ENCODE assay signal across 11 cellular contexts in the genomic region with DNA sequence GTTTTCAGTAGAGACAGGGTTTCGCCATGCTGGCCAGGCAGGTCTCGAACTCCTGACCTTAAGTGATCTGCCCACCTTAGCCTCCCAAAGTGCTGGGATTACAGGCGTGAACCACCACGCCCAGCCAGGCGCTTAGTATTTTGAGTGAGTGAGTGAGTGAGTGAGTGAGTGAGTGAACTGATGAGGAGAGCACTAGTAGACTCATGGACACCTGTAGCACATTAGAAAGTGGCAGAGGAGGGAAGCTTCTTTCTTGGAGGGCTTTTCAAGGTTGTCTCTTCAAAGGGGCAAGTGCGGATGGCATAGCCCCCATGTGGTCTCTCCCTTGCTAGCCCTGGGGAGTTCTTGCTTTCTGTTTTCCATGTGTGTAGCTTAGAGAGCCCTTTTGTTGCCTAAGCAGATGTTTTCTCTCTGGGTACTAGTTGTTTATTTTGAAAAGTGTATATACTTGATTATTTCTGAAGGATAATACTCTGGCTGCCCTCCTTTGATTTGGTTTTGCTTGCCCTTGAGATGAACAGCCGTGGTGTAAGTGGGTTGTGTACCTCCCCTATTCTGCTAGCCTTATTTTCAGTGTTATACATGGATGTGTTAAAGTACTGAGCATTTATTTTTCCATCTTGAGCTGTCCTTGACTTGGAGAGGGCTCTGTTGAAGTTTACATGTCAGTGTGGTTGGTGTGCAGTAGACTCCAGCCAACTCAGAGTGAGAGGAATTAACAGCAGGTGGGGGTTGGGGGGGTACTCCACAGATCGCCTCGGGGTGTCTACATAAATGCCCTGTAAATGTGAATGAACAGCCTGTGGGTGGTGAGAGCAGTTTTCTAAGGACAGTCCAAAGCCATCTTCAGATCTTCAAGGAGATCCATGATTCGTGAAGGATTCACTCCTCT. TPM values are rescaled to one million over a fixed set of nuclear protein-coding genes. Genes with fewer than 3 reads are reported as not detected.
DNase-seq lines count a peak whose midpoint lies in the region; ATAC-seq, FAIRE-seq and TF ChIP-seq lines count a peak whose summit lies in the region.
"Had no signal": no experiment of that assay in that cellular context is flagged by ENCODE, and none has a peak within 500 bp of the region (broad histone marks: within the 10 kb centered on the region; RNA-seq: fewer than 3 reads in every experiment).

No MANE protein-coding gene starts in this region.

- FAIRE-seq in HepG2 (lab: Jason Lieb, UNC), result no peak
- FAIRE-seq: TTC549 had no signal

- TF ChIP-seq RAD21 in HepG2 (CRISPR knock-in tag; IDR thresholded peaks at IDR 0.05), result no peak

- H3K4me3 Mint-ChIP-seq in CD4-positive, alpha-beta T cell, result peak overlapping the region; percentile 8
- H3K4me3 Mint-ChIP-seq in activated naive CD8-positive, alpha-beta T cell treated with anti-CD3 and anti-CD28 coated beads, Interleukin-2, amount 10 ng/mL, durations not matched to agents 7 days and 5 days, result no peak overlapping the region
- H3K4me3 Mint-ChIP-seq in natural killer cell, result peak overlapping the region; percentile 17

- DNase-seq in CD4-positive, alpha-beta T cell, result no peak
- peak; percentile 20 for DNase-seq in EL
- no peak for DNase-seq in activated naive CD8-positive, alpha-beta T cell treated with anti-CD3 and anti-CD28 coated beads, Interleukin-2, amount 10 ng/mL, durations not matched to agents 7 days and 5 days
- no peak for DNase-seq in natural killer cell
- no peak for DNase-seq in GM23248
- no peak for DNase-seq in AG20443 (ENCODE audit: low spot score)
- no peak for DNase-seq in NCI-H146 treated with DMSO at 0.1 percent for 48 hours (lab: John Stamatoyannopoulos, UW; ENCODE audit: unreplicated experiment)
- no peak for DNase-seq in HepG2 (ENCODE audit: low spot score)
- DNase-seq: NCI-H446 treated with DMSO at 0.1 percent for 48 hours had no signal

- peaks cover 27% of the 10 kb centered on the region; the same call in 1 of the 2 replicates for H4K20me1 ChIP-seq in GM23248 (ENCODE audit: insufficient read depth)
- peaks cover 64% of the 10 kb centered on the region for H4K20me1 ChIP-seq in HepG2 (ENCODE audit: insufficient read depth, low read length)

- no TSS peak for BruUV-seq in HepG2 (replicated peaks; lab: Mats Ljungman, UMichigan)

- H3K27me3 Mint-ChIP-seq in CD4-positive, alpha-beta T cell, result no peaks in the 10 kb centered on the region
- H3K27me3 Mint-ChIP-seq in activated naive CD8-positive, alpha-beta T cell treated with anti-CD3 and anti-CD28 coated beads, Interleukin-2, amount 10 ng/mL, durations not matched to agents 7 days and 5 days, result no peaks in the 10 kb centered on the region
- H3K27me3 Mint-ChIP-seq in natural killer cell (ENCODE audit: low read depth in 2 of 2), result no peaks in the 10 kb centered on the region

- H3K9ac ChIP-seq in GM23248 (no peak overlapping the region), HepG2 (ENCODE audit: insufficient read depth, low read depth, low read length) (no peak overlapping the region)

- H3K4me2 ChIP-seq in GM23248 (ENCODE audit: unreplicated experiment) (no peak overlapping the region), HepG2 (ENCODE audit: low read depth, low read length) (no peak overlapping the region)

- peak overlapping the region; percentile 62 for H3K27ac Mint-ChIP-seq in CD4-positive, alpha-beta T cell
- peak overlapping the region; percentile 14 for H3K27ac Mint-ChIP-seq in activated naive CD8-positive, alpha-beta T cell treated with anti-CD3 and anti-CD28 coated beads, Interleukin-2, amount 10 ng/mL, durations not matched to agents 7 days and 5 days
- peak overlapping the region; percentile 68 to 78 for H3K27ac Mint-ChIP-seq in natural killer cell

- H3K79me2 ChIP-seq in GM23248 (ENCODE audit: insufficient read depth), result peaks cover 100% of the 10 kb centered on the region
- peaks cover 82% of the 10 kb centered on the region for H3K79me2 ChIP-seq in HepG2 (ENCODE audit: insufficient read depth, low read length)

- peaks cover 27% of the 10 kb centered on the region for H3F3A ChIP-seq in GM23248 (ENCODE audit: insufficient read depth)

- no peak for TF ChIP-seq CTCF in CD4-positive, alpha-beta T cell (IDR thresholded peaks at IDR 0.05)
- TF ChIP-seq CTCF in natural killer cell (IDR thresholded peaks at IDR 0.05) (no peak), HepG2 (CRISPR knock-in tag; IDR thresholded peaks at IDR 0.05) (no peak)

- no peak overlapping the region for H3K27ac ChIP-seq in CD4-positive, alpha-beta T cell (ENCODE audit: low read depth, low read length)
- H3K27ac ChIP-seq in GM23248, result no peak overlapping the region
- no peak overlapping the region for H3K27ac ChIP-seq in HepG2 (ENCODE audit: extremely low read length, insufficient read depth, low read length)
- H3K27ac ChIP-seq: tibial artery had no signal

- POLR2A ChIA-PET in CD4-positive, alpha-beta T cell (lab: Charles Lee), result interaction anchor here (0.8 kb wide), 1 partner anchor 8 kb away, joined by 3 read pairs; no protein-coding TSS in a partner anchor
- POLR2A ChIA-PET in activated naive CD8-positive, alpha-beta T cell treated with anti-CD3 and anti-CD28 coated beads, Interleukin-2, amount 10 ng/mL, durations not matched to agents 7 days and 5 days (lab: Charles Lee), result no interaction called here
- POLR2A ChIA-PET in HepG2 (lab: Yijun Ruan, JAX), result no interaction called here

- H3K36me3 ChIP-seq in GM23248 (ENCODE audit: low read depth) (peaks cover under 1% of the 10 kb centered on the region; the same call in 1 of the 2 replicates), HepG2 (replicated peaks in 1 of 2; ENCODE audit: control insufficient read depth in 1 of 2, insufficient read depth in 2 of 2, low read length in 2 of 2) (peaks cover 20 to 33% of the 10 kb centered on the region in 2 experiments)

- H3K4me1 ChIP-seq in GM23248 (ENCODE audit: insufficient read depth) (peaks cover 29% of the 10 kb centered on the region), HepG2 (ENCODE audit: insufficient read depth, low read length) (peaks cover 5% of the 10 kb centered on the region)

- TF ChIP-seq EP300 in HepG2 (IDR thresholded peaks at IDR 0.05; ENCODE audit: low read depth in 2 of 2, low read length in 2 of 2) (no peak), HepG2 (CRISPR knock-in tag; IDR thresholded peaks at IDR 0.05; ENCODE audit: borderline replicate concordance) (no peak)

- H2AFZ ChIP-seq in GM23248 (no peak overlapping the region), HepG2 (ENCODE audit: low read length) (no peak overlapping the region)

- H3K36me3 Mint-ChIP-seq in CD4-positive, alpha-beta T cell (ENCODE audit: low read depth), result peaks cover 63% of the 10 kb centered on the region
- peaks cover 36% of the 10 kb centered on the region for H3K36me3 Mint-ChIP-seq in activated naive CD8-positive, alpha-beta T cell treated with anti-CD3 and anti-CD28 coated beads, Interleukin-2, amount 10 ng/mL, durations not matched to agents 7 days and 5 days
- no peaks in the 10 kb centered on the region for H3K36me3 Mint-ChIP-seq in natural killer cell

- 74 to 78% methylated on average over 10 of the region's 10 CpGs for WGBS in GM23248 (ENCODE audit: low coverage in 1 of 2, low lambda C conversion rate in 2 of 2, missing lambda C conversion rate in 2 of 2), 2 experiments
- WGBS in HepG2 (ENCODE audit: low lambda C conversion rate), result 97% methylated on average over 10 of the region's 10 CpGs

- in situ Hi-C loops in GM23248 (cut with MboI), result no loop called here
- in situ Hi-C loops in HepG2 (cut with HindIII; ENCODE audit: extremely low pct_ligation_motif_present, low pct_unique_long_range_greater_than_20kb), result no loop called here

- H3K9me3 ChIP-seq in CD4-positive, alpha-beta T cell (ENCODE audit: control insufficient read depth, low read length), result no peaks in the 10 kb centered on the region
- H3K9me3 ChIP-seq in GM23248 (ENCODE audit: low read depth) (no peaks in the 10 kb centered on the region), HepG2 (ENCODE audit: low read length) (no peaks in the 10 kb centered on the region)
- H3K9me3 ChIP-seq: tibial artery had no signal

- intact Hi-C loops in CD4-positive, alpha-beta T cell (cut with DNase I, micrococcal nuclease), result loop anchor here in 1 of 2 experiments (5.0 kb wide), 1 partner anchor 37 kb away; the partner anchor contains the start of gene PRRC2B
- intact Hi-C loops in natural killer cell (cut with micrococcal nuclease) (no loop called here), HepG2 (cut with micrococcal nuclease; ENCODE audit: unreplicated experiment) (no loop called here)

- no peak for TF ChIP-seq POLR2A in HepG2 (IDR thresholded peaks at IDR 0.05; ENCODE audit: insufficient read depth in 1 of 2, low read depth in 2 of 2, low read length in 2 of 2)

- no peaks in the 10 kb centered on the region for H3K9me3 Mint-ChIP-seq in CD4-positive, alpha-beta T cell
- peaks cover 2% of the 10 kb centered on the region for H3K9me3 Mint-ChIP-seq in activated naive CD8-positive, alpha-beta T cell treated with anti-CD3 and anti-CD28 coated beads, Interleukin-2, amount 10 ng/mL, durations not matched to agents 7 days and 5 days
- H3K9me3 Mint-ChIP-seq in natural killer cell, result no peaks in the 10 kb centered on the region

- H3K4me3 ChIP-seq in GM23248 (no peak overlapping the region), HepG2 (replicated peaks in 1 of 3; ENCODE audit: insufficient read depth in 1 of 3, low read depth in 2 of 3, low read length in 3 of 3) (no peak overlapping the region)
- H3K4me3 ChIP-seq: tibial artery had no signal

- H3K4me1 Mint-ChIP-seq in CD4-positive, alpha-beta T cell (ENCODE audit: low read depth), result peaks cover 57% of the 10 kb centered on the region
- H3K4me1 Mint-ChIP-seq in activated naive CD8-positive, alpha-beta T cell treated with anti-CD3 and anti-CD28 coated beads, Interleukin-2, amount 10 ng/mL, durations not matched to agents 7 days and 5 days, result peaks cover 39% of the 10 kb centered on the region
- H3K4me1 Mint-ChIP-seq in natural killer cell, result peaks cover 42 to 44% of the 10 kb centered on the region in 2 donors

- ATAC-seq in CD4-positive, alpha-beta T cell (ENCODE audit: poor library complexity), result peak; percentile 34
- peak; percentile 25 for ATAC-seq in activated naive CD8-positive, alpha-beta T cell treated with anti-CD3 and anti-CD28 coated beads, Interleukin-2, amount 10 ng/mL, durations not matched to agents 7 days and 5 days (ENCODE audit: low read depth)
- peak in 1 of 3 donors; percentile 45 for ATAC-seq in natural killer cell
- no peak for ATAC-seq in HepG2

- H3K27me3 ChIP-seq in CD4-positive, alpha-beta T cell (ENCODE audit: control insufficient read depth, insufficient read depth, low read length), result no peaks in the 10 kb centered on the region
- no peaks in the 10 kb centered on the region for H3K27me3 ChIP-seq in GM23248 (replicated peaks; ENCODE audit: insufficient read depth)
- no peaks in the 10 kb centered on the region for H3K27me3 ChIP-seq in HepG2 (ENCODE audit: control insufficient read depth in 1 of 2, insufficient read depth in 2 of 2, low read length in 2 of 2)
- H3K27me3 ChIP-seq: tibial artery had no signal

- no peaks in the 10 kb centered on the region for H3K9me2 ChIP-seq in GM23248 (ENCODE audit: insufficient read depth)

- CTCF ChIA-PET in CD4-positive, alpha-beta T cell (lab: Charles Lee), result interaction anchor here (1.8 to 2.0 kb wide), 2 partner anchors 21 to 79 kb away, joined by 4 to 5 read pairs; no protein-coding TSS in a partner anchor
- CTCF ChIA-PET in HepG2 (lab: Yijun Ruan, JAX; ENCODE audit: low intra/inter-chr PET ratio, low total read pairs), result no interaction called here

RNA-seq across cellular contexts. Expression of gene PRRC2B, which starts 35.5 kb away (rescaled TPM):
- total RNA-seq in CD4-positive, alpha-beta T cell, result 100 to 1,000 TPM; 256 to 268 TPM
- 100 to 1,000 TPM; 300 to 309 TPM for total RNA-seq in activated naive CD8-positive, alpha-beta T cell treated with anti-CD3 and anti-CD28 coated beads, Interleukin-2, amount 10 ng/mL, durations not matched to agents 7 days and 5 days
- 100 to 1,000 TPM; 249 to 275 (median 274) TPM for total RNA-seq in natural killer cell
- 53.7 and 68.3 TPM in 2 replicates for total RNA-seq in GM23248 (2014; rRNA removed; shearing (Covaris generic))
- 25.2 and 30.9 TPM in 2 replicates for polyA plus RNA-seq in GM23248 (2016; fragmentation: Nextera tagmentation; extraction: Ambion mirVana)
- total RNA-seq in HepG2 (2016; rRNA removed; fragmentation: Illumina TruSeq; extraction: Trizol), result 37.4 TPM in 2 replicates
- total RNA-seq in HepG2 (2016; cell fraction: cytosol; rRNA removed; fragmentation: Illumina TruSeq; extraction: Trizol; ENCODE audit: low read depth), result 20.7 and 24.3 TPM in 2 replicates
- total RNA-seq in HepG2 (2016; cell fraction: insoluble cytoplasmic fraction; rRNA removed; fragmentation: Illumina TruSeq; extraction: Trizol), result 27.7 and 37.0 TPM in 2 replicates
- total RNA-seq in HepG2 (2016; cell fraction: membrane; rRNA removed; fragmentation: Illumina TruSeq; extraction: Trizol), result 20.9 TPM in 2 replicates
- total RNA-seq in HepG2 (2016; cell fraction: nucleus; rRNA removed; fragmentation: Illumina TruSeq; extraction: Trizol), result 41.7 and 49.5 TPM in 2 replicates
- 18.9 and 20.8 TPM in 2 replicates for polyA plus RNA-seq in HepG2 (2011; rRNA removed)
- 11.9 and 12.5 TPM in 2 replicates for polyA plus RNA-seq in HepG2 (2011; cell fraction: cytosol; rRNA removed)
- 87.0 and 122 TPM in 2 replicates for polyA plus RNA-seq in HepG2 (2011; cell fraction: nucleus; rRNA removed)
- polyA plus RNA-seq in HepG2 (2012), result 55.6 and 57.4 TPM in 2 replicates
- 4.0 TPM in 2 replicates for polyA plus RNA-seq in HepG2 (2016; cell fraction: cytosol; fragmentation: Illumina TruSeq; extraction: Trizol; ENCODE audit: low read depth)
- polyA plus RNA-seq in HepG2 (2016; cell fraction: insoluble cytoplasmic fraction; fragmentation: Illumina TruSeq; extraction: Trizol; ENCODE audit: low read depth), result 25.0 and 33.7 TPM in 2 replicates
- polyA plus RNA-seq in HepG2 (2016; cell fraction: membrane; fragmentation: Illumina TruSeq; extraction: Trizol; ENCODE audit: low read depth), result 8.5 and 10.2 TPM in 2 replicates
- polyA plus RNA-seq in HepG2 (2016; cell fraction: nucleus; fragmentation: Illumina TruSeq; extraction: Trizol; ENCODE audit: insufficient read depth, low read depth), result 100 and 106 TPM in 2 replicates
- polyA minus RNA-seq in HepG2 (2011; rRNA and poly(A)+ RNA removed; ENCODE audit: low replicate concordance), result 72.0 and 116 TPM in 2 replicates
- polyA minus RNA-seq in HepG2 (2011; cell fraction: cytosol; rRNA and poly(A)+ RNA removed), result 23.3 and 31.5 TPM in 2 replicates
- 52.6 and 56.1 TPM in 2 replicates for polyA minus RNA-seq in HepG2 (2011; cell fraction: nucleus; rRNA and poly(A)+ RNA removed)

Comparison
In these comparisons a context has a peak if more than half of its experiments do, and no peak if none do; other contexts are left out.
1. H3K27ac Mint-ChIP-seq: peak in every context shown above with its lines; median percentile 73 in natural killer cell; 62 in CD4-positive, alpha-beta T cell; 14 in activated naive CD8-positive, alpha-beta T cell treated with anti-CD3 and anti-CD28 coated beads, Interleukin-2, amount 10 ng/mL, durations not matched to agents 7 days and 5 days.